In genomic region chr2:24489465-24489864, GRCh38 we compare ENCODE assay signal across 9 cellular contexts. TPM values are rescaled to one million over a fixed set of nuclear protein-coding genes. Genes with fewer than 3 reads are reported as not detected.
A peak's percentile ranks its signal among the peaks of the same experiment; 100 is the strongest.
DNase-seq lines count a peak whose midpoint lies in the region; ATAC-seq and TF ChIP-seq lines count a peak whose summit lies in the region.
"Had no signal": no experiment of that assay in that cellular context is flagged by ENCODE, and none has a peak within 500 bp of the region (broad histone marks: within the 10 kb centered on the region; RNA-seq: fewer than 3 reads in every experiment).

No MANE protein-coding gene starts in this region.

- BruUV-seq in HCT116 (replicated peaks; lab: Mats Ljungman, UMichigan): no TSS peak

- H3K4me1 ChIP-seq in BLaER1: peaks cover 34% of the 10 kb centered on the region
- H3K4me1 ChIP-seq in HCT116 (ENCODE audit: control insufficient read depth in 1 of 2, insufficient read depth in 2 of 2, low read length in 2 of 2): peaks cover 8 to 24% of the 10 kb centered on the region in 2 experiments

- TF ChIP-seq POLR2A in HCT116 (IDR thresholded peaks at IDR 0.05; ENCODE audit: borderline replicate concordance, extremely low read depth, insufficient read depth, insufficient read length): no peak

- H3K36me3 ChIP-seq in BLaER1 (no peaks in the 10 kb centered on the region), HCT116 (ENCODE audit: control insufficient read depth in 1 of 2, insufficient read depth in 2 of 2, low read length in 2 of 2) (no peaks in the 10 kb centered on the region)
- H3K36me3 ChIP-seq: brain microvascular endothelial cell had no signal

- H3K4me3 Mint-ChIP-seq in activated T-helper 2 cell treated with anti-CD3 and anti-CD28 coated beads, Interferon-gamma antibody, Interleukin-2, Interleukin-4, amounts not matched to agents 10 μg/mL and 5 μg/mL and 100 μg/mL, durations not matched to agents 14 hours and 24 hours and 36 hours (ENCODE audit: low read depth): peak overlapping the region; percentile 93
- peak overlapping the region; percentile 84 to 96 (median 89) for H3K4me3 Mint-ChIP-seq in naive thymus-derived CD8-positive, alpha-beta T cell

- intact Hi-C loops in HCT116 (cut with micrococcal nuclease): no loop called here
- intact Hi-C loops in activated T-helper 2 cell treated with anti-CD3 and anti-CD28 coated beads, Interferon-gamma antibody, Interleukin-2, Interleukin-4, amounts not matched to agents 10 μg/mL and 5 μg/mL and 100 μg/mL, durations not matched to agents 14 hours and 24 hours and 36 hours (cut with micrococcal nuclease): no loop called here

- RAD21 ChIA-PET in HCT116 (lab: Charles Lee; ENCODE audit: low non-redundant PET in 1 of 2, low total read pairs in 2 of 2, uncharacterized antibody in 2 of 2, unreplicated experiment in 2 of 2): no interaction called here

- peaks cover 4% of the 10 kb centered on the region for H3K27me3 Mint-ChIP-seq in activated T-helper 2 cell treated with anti-CD3 and anti-CD28 coated beads, Interferon-gamma antibody, Interleukin-2, Interleukin-4, amounts not matched to agents 10 μg/mL and 5 μg/mL and 100 μg/mL, durations not matched to agents 14 hours and 24 hours and 36 hours (ENCODE audit: low read depth)
- H3K27me3 Mint-ChIP-seq in naive thymus-derived CD8-positive, alpha-beta T cell: no peaks in the 10 kb centered on the region

- H3K36me3 Mint-ChIP-seq in activated T-helper 2 cell treated with anti-CD3 and anti-CD28 coated beads, Interferon-gamma antibody, Interleukin-2, Interleukin-4, amounts not matched to agents 10 μg/mL and 5 μg/mL and 100 μg/mL, durations not matched to agents 14 hours and 24 hours and 36 hours (ENCODE audit: low read depth): peaks cover 9% of the 10 kb centered on the region
- no peaks in the 10 kb centered on the region for H3K36me3 Mint-ChIP-seq in naive thymus-derived CD8-positive, alpha-beta T cell

- H3K27me3 ChIP-seq in BLaER1 (peaks cover 9% of the 10 kb centered on the region; the same call in 1 of the 2 replicates), HCT116 (ENCODE audit: insufficient read depth, low read length) (peaks cover 3% of the 10 kb centered on the region; the same call in 1 of the 2 replicates)
- H3K27me3 ChIP-seq: brain microvascular endothelial cell had no signal

- peak overlapping the region; percentile 89 for H3K4me2 ChIP-seq in BLaER1
- peak overlapping the region; percentile 82 for H3K4me2 ChIP-seq in HCT116 (ENCODE audit: low read length)

- H3K4me3 ChIP-seq in BLaER1 (peak overlapping the region; percentile 87), HCT116 (replicated peaks in 1 of 2; ENCODE audit: low read depth in 1 of 2, low read length in 2 of 2) (0 out of 4 replicates have a peak overlapping the region, but pooled peaks of 1 of the 2 experiments have one; percentile 57)

- ATAC-seq in HCT116 (no peak), HG03280 (IDR thresholded peaks at IDR 0.05; ENCODE audit: unreplicated experiment) (no peak)
- ATAC-seq in naive thymus-derived CD8-positive, alpha-beta T cell: no peak

- peak overlapping the region; percentile 69 for H2AFZ ChIP-seq in HCT116 (ENCODE audit: low read depth, low read length, poor library complexity, severe bottlenecking)

- H3K4me1 Mint-ChIP-seq in activated T-helper 2 cell treated with anti-CD3 and anti-CD28 coated beads, Interferon-gamma antibody, Interleukin-2, Interleukin-4, amounts not matched to agents 10 μg/mL and 5 μg/mL and 100 μg/mL, durations not matched to agents 14 hours and 24 hours and 36 hours (ENCODE audit: low read depth): peaks cover 41% of the 10 kb centered on the region
- H3K4me1 Mint-ChIP-seq in naive thymus-derived CD8-positive, alpha-beta T cell: peaks cover 33 to 56% (median 43%) of the 10 kb centered on the region in 4 donors

- no peaks in the 10 kb centered on the region for H3K9me2 ChIP-seq in HCT116 (ENCODE audit: insufficient read depth)

- TF ChIP-seq CTCF in HCT116 (IDR thresholded peaks at IDR 0.05 in 2 of 3, conservative IDR thresholded peaks at IDR 0.05 in 1 of 3; ENCODE audit: borderline replicate concordance in 1 of 3, insufficient read depth in 1 of 3, low read depth in 2 of 3, low read length in 2 of 3): no peak

- H3K27ac Mint-ChIP-seq in activated T-helper 2 cell treated with anti-CD3 and anti-CD28 coated beads, Interferon-gamma antibody, Interleukin-2, Interleukin-4, amounts not matched to agents 10 μg/mL and 5 μg/mL and 100 μg/mL, durations not matched to agents 14 hours and 24 hours and 36 hours: peak overlapping the region; percentile 92
- H3K27ac Mint-ChIP-seq in naive thymus-derived CD8-positive, alpha-beta T cell: peak overlapping the region; percentile 88 to 98 (median 95)

- peaks cover 3% of the 10 kb centered on the region; the same call in 1 of the 2 replicates for H3K9me3 ChIP-seq in BLaER1
- no peaks in the 10 kb centered on the region for H3K9me3 ChIP-seq in HCT116 (ENCODE audit: control insufficient read depth in 1 of 2, insufficient read depth in 1 of 2, low read depth in 1 of 2, low read length in 2 of 2)

- no peak for DNase-seq in HCT116 (ENCODE audit: low read depth, low spot score)
- DNase-seq in activated T-helper 2 cell treated with anti-CD3 and anti-CD28 coated beads, Interferon-gamma antibody, Interleukin-2, Interleukin-4, amounts not matched to agents 10 μg/mL and 5 μg/mL and 100 μg/mL, durations not matched to agents 14 hours and 24 hours and 36 hours (ENCODE audit: low spot score): no peak
- no peak for DNase-seq in naive thymus-derived CD8-positive, alpha-beta T cell
- DNase-seq in retina: no peak
- DNase-seq in stimulated activated CD4-positive, alpha-beta T cell treated with anti-CD3 and anti-CD28 coated beads, Interleukin-4, amount 100 ng/mL, for 4 hours: no peak
- DNase-seq in LoVo (ENCODE audit: low spot score): no peak
- DNase-seq: brain microvascular endothelial cell had no signal

- POLR2A ChIA-PET in HCT116 (lab: Charles Lee): no interaction called here
- POLR2A ChIA-PET in naive thymus-derived CD8-positive, alpha-beta T cell (lab: Charles Lee): no interaction called here

- CTCF ChIA-PET in HCT116 (lab: Charles Lee): interaction anchor here (1.3 kb wide), 1 partner anchor 13 kb away, joined by 3 read pairs; no protein-coding TSS in a partner anchor

- H3K27ac ChIP-seq in BLaER1: no peak overlapping the region
- H3K27ac ChIP-seq in HCT116 (ENCODE audit: low read depth, low read length): no peak overlapping the region
- H3K27ac ChIP-seq: brain microvascular endothelial cell had no signal

- H3K79me2 ChIP-seq in HCT116 (ENCODE audit: insufficient read depth, low read length): no peaks in the 10 kb centered on the region

- H4K20me1 ChIP-seq in BLaER1: peaks cover 28% of the 10 kb centered on the region
- no peaks in the 10 kb centered on the region for H4K20me1 ChIP-seq in HCT116 (ENCODE audit: insufficient read depth)

- TF ChIP-seq RAD21 in HCT116 (IDR thresholded peaks at IDR 0.05; ENCODE audit: low read depth): no peak

- peak overlapping the region; percentile 89; the same call in 1 of the 2 replicates for H3K9ac ChIP-seq in BLaER1
- H3K9ac ChIP-seq in HCT116 (ENCODE audit: low read length): no peak overlapping the region

- no peaks in the 10 kb centered on the region for H3K9me3 Mint-ChIP-seq in activated T-helper 2 cell treated with anti-CD3 and anti-CD28 coated beads, Interferon-gamma antibody, Interleukin-2, Interleukin-4, amounts not matched to agents 10 μg/mL and 5 μg/mL and 100 μg/mL, durations not matched to agents 14 hours and 24 hours and 36 hours
- no peaks in the 10 kb centered on the region for H3K9me3 Mint-ChIP-seq in naive thymus-derived CD8-positive, alpha-beta T cell

TF ChIP-seq in HCT116, 20 proteins besides CTCF, POLR2A, EP300 and RAD21 (continues in another document):
- TF ChIP-seq ZFX (IDR thresholded peaks at IDR 0.05) (no peak), CBX3 (IDR thresholded peaks at IDR 0.05; ENCODE audit: low read depth) (no peak), FOSL1 (IDR thresholded peaks at IDR 0.05; ENCODE audit: low read depth) (no peak), TCF7L2 (IDR thresholded peaks at IDR 0.05; ENCODE audit: borderline replicate concordance, extremely low read depth, insufficient read depth, insufficient read length) (no peak), CEBPB (IDR thresholded peaks at IDR 0.05; ENCODE audit: low read depth) (no peak), SP1 (IDR thresholded peaks at IDR 0.05; ENCODE audit: low read depth) (no peak), SIN3A (IDR thresholded peaks at IDR 0.05; ENCODE audit: low read depth) (no peak), JUND (IDR thresholded peaks at IDR 0.05) (no peak), ATF3 (IDR thresholded peaks at IDR 0.05) (no peak), SRF (IDR thresholded peaks at IDR 0.05; ENCODE audit: low read depth) (no peak), ZNF274 (IDR thresholded peaks at IDR 0.05; ENCODE audit: low read depth, low read length) (no peak), EGR1 (IDR thresholded peaks at IDR 0.05; ENCODE audit: low read depth) (no peak), EZH2 (IDR thresholded peaks at IDR 0.05) (no peak), MAX (IDR thresholded peaks at IDR 0.05) (no peak)

RNA-seq across cellular contexts. Expression of gene NCOA1, which starts 1.6 kb away (rescaled TPM):
- total RNA-seq in HCT116 (2021; ENCODE audit: unreplicated experiment): 10.4 TPM
- 4.4 and 5.5 TPM in 2 replicates for polyA plus RNA-seq in HCT116 (2012)
- total RNA-seq in activated T-helper 2 cell treated with anti-CD3 and anti-CD28 coated beads, Interferon-gamma antibody, Interleukin-2, Interleukin-4, amounts not matched to agents 10 μg/mL and 5 μg/mL and 100 μg/mL, durations not matched to agents 14 hours and 24 hours and 36 hours: 28.2 and 28.3 TPM in 2 replicates
- 10 to 100 TPM; 41.3 to 44.8 TPM for total RNA-seq in naive thymus-derived CD8-positive, alpha-beta T cell
- 10 to 100 TPM; 13.0 to 27.2 (median 23.7) TPM for polyA plus RNA-seq in naive thymus-derived CD8-positive, alpha-beta T cell
